ENCODE assay signal across 1 cellular context in the genomic region with DNA sequence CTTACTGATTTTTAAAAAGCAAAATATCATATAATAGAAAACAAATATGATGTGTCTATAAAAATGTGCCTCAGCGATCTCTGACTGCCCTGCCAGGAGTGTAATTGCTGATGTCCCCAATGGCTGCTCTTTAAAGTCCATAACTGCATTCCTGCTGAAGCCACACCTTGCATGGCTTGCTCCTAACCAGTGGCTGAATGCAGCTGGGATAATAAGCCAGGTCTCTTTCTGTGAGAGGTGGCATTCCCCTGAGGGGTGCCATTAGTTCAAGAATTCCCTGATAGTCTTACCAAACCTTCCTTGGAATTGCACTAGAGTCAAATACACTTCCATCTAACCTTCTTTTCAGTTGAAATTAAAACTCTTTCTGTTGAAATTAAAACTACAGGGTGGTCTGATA.
TF ChIP-seq lines count a peak whose summit lies in the region.

No MANE protein-coding gene starts in this region.

TF ChIP-seq in GM23338, 12 proteins besides CTCF, POLR2A, EP300 and RAD21 (continued from another document):
- no peak for TF ChIP-seq POLR2AphosphoS5 (IDR thresholded peaks at IDR 0.05; ENCODE audit: low read depth)
- TF ChIP-seq JUNB (IDR thresholded peaks at IDR 0.05; ENCODE audit: unreplicated experiment): no peak
- no peak for TF ChIP-seq ZNF331 (CRISPR knock-in tag; IDR thresholded peaks at IDR 0.05; ENCODE audit: low read depth)
- TF ChIP-seq, protein P1, sequence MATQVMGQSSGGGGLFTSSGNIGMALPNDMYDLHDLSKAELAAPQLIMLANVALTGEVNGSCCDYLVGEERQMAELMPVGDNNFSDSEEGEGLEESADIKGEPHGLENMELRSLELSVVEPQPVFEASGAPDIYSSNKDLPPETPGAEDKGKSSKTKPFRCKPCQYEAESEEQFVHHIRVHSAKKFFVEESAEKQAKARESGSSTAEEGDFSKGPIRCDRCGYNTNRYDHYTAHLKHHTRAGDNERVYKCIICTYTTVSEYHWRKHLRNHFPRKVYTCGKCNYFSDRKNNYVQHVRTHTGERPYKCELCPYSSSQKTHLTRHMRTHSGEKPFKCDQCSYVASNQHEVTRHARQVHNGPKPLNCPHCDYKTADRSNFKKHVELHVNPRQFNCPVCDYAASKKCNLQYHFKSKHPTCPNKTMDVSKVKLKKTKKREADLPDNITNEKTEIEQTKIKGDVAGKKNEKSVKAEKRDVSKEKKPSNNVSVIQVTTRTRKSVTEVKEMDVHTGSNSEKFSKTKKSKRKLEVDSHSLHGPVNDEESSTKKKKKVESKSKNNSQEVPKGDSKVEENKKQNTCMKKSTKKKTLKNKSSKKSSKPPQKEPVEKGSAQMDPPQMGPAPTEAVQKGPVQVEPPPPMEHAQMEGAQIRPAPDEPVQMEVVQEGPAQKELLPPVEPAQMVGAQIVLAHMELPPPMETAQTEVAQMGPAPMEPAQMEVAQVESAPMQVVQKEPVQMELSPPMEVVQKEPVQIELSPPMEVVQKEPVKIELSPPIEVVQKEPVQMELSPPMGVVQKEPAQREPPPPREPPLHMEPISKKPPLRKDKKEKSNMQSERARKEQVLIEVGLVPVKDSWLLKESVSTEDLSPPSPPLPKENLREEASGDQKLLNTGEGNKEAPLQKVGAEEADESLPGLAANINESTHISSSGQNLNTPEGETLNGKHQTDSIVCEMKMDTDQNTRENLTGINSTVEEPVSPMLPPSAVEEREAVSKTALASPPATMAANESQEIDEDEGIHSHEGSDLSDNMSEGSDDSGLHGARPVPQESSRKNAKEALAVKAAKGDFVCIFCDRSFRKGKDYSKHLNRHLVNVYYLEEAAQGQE (IDR thresholded peaks at IDR 0.05; ENCODE audit: unreplicated experiment): no peak
- TF ChIP-seq, protein P2, sequence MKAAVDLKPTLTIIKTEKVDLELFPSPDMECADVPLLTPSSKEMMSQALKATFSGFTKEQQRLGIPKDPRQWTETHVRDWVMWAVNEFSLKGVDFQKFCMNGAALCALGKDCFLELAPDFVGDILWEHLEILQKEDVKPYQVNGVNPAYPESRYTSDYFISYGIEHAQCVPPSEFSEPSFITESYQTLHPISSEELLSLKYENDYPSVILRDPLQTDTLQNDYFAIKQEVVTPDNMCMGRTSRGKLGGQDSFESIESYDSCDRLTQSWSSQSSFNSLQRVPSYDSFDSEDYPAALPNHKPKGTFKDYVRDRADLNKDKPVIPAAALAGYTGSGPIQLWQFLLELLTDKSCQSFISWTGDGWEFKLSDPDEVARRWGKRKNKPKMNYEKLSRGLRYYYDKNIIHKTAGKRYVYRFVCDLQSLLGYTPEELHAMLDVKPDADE (IDR thresholded peaks at IDR 0.05): no peak
- TF ChIP-seq ZNF114 (CRISPR knock-in tag; IDR thresholded peaks at IDR 0.05): no peak
TF ChIP-seq in GM23338: peak in this region for 0.
